16 cellular contexts compared by ENCODE assay signal in genomic region chr12:55850893-55851292, GRCh38. TPM values are rescaled to one million over a fixed set of nuclear protein-coding genes. Genes with fewer than 3 reads are reported as not detected.
DNase-seq lines count a peak whose midpoint lies in the region; ATAC-seq, FAIRE-seq and TF ChIP-seq lines count a peak whose summit lies in the region.
"Had no signal": no experiment of that assay in that cellular context is flagged by ENCODE, and none has a peak within 500 bp of the region (broad histone marks: within the 10 kb centered on the region; RNA-seq: fewer than 3 reads in every experiment).

No MANE protein-coding gene starts in this region.

- TF ChIP-seq EP300 in H1 (IDR thresholded peaks at IDR 0.05; ENCODE audit: borderline replicate concordance in 1 of 2, low read depth in 2 of 2, low read length in 2 of 2), result no peak

- no peaks in the 10 kb centered on the region for H4K20me1 ChIP-seq in H1 (replicated peaks in 1 of 2; ENCODE audit: control insufficient read depth in 1 of 2, insufficient read depth in 2 of 2, low read length in 2 of 2)
- H4K20me1 ChIP-seq in osteoblast (ENCODE audit: insufficient read depth, low read length), result no peaks in the 10 kb centered on the region

- H3K27ac ChIP-seq in SK-N-MC (no peak overlapping the region), H1 (ENCODE audit: low read depth, low read length) (no peak overlapping the region), osteoblast (ENCODE audit: low read depth, low read length) (no peak overlapping the region)
- H3K27ac ChIP-seq in CD8-positive, alpha-beta memory T cell (ENCODE audit: low read depth, low read length), result no peak overlapping the region
- H3K27ac ChIP-seq: KMS-11 had no signal

- H3K79me2 ChIP-seq in H1 (ENCODE audit: control insufficient read depth in 1 of 2, insufficient read depth in 2 of 2, low read length in 2 of 2) (no peaks in the 10 kb centered on the region), osteoblast (ENCODE audit: insufficient read depth, low read length) (no peaks in the 10 kb centered on the region)

- 89% methylated on average over 3 of the region's 3 CpGs; no CpG with 5 or more reads in 1 of the 2 experiments for WGBS in H1 (ENCODE audit: extremely low coverage in 1 of 2, insufficient coverage in 1 of 2, insufficient read length in 1 of 2, insufficient replicate concordance in 2 of 2, low coverage in 1 of 2, low lambda C conversion rate in 2 of 2, missing lambda C conversion rate in 1 of 2), 2 experiments

- H3K36me3 ChIP-seq in SK-N-MC (ENCODE audit: insufficient read depth, low read length), result no peaks in the 10 kb centered on the region
- H3K36me3 ChIP-seq in H1 (ENCODE audit: control insufficient read depth in 2 of 4, insufficient read depth in 4 of 4, low read length in 3 of 4), result no peaks in the 10 kb centered on the region
- H3K36me3 ChIP-seq in osteoblast (ENCODE audit: insufficient read depth, low read length), result no peaks in the 10 kb centered on the region
- H3K36me3 ChIP-seq in CD8-positive, alpha-beta memory T cell (ENCODE audit: insufficient read depth, low read length), result no peaks in the 10 kb centered on the region

- H3K56ac ChIP-seq in H1 (replicated peaks; ENCODE audit: insufficient read length, low read depth, low read length), result no peak overlapping the region

- TF ChIP-seq RAD21 in H1 (IDR thresholded peaks at IDR 0.05 in 1 of 2, conservative IDR thresholded peaks at IDR 0.05 in 1 of 2; ENCODE audit: low read depth in 2 of 2, low read length in 2 of 2), result no peak

- no peak overlapping the region for H3K4me2 ChIP-seq in H1 (ENCODE audit: insufficient read depth in 1 of 2, low read depth in 2 of 2, low read length in 2 of 2)
- H3K4me2 ChIP-seq in osteoblast (ENCODE audit: insufficient read depth, low read length), result no peak overlapping the region
- H3K4me2 ChIP-seq: KMS-11 had no signal

- no peak overlapping the region for H2BK120ac ChIP-seq in H1 (replicated peaks; ENCODE audit: low read depth, low read length)

- TF ChIP-seq POLR2A in H1 (IDR thresholded peaks at IDR 0.05; ENCODE audit: control extremely low read depth in 1 of 2, low read depth in 2 of 2, low read length in 2 of 2), result no peak

- no peak overlapping the region for H2BK12ac ChIP-seq in H1 (ENCODE audit: low read depth, low read length)

- no peak overlapping the region for H2BK5ac ChIP-seq in H1 (ENCODE audit: low read depth, low read length)

- H3K4me3 ChIP-seq in SK-N-MC (0 out of 2 replicates have a peak overlapping the region, but pooled peaks have one; percentile 15), H1 (ENCODE audit: extremely low read depth in 1 of 4, insufficient read depth in 2 of 4, low read depth in 3 of 4, low read length in 4 of 4) (no peak overlapping the region), osteoblast (ENCODE audit: insufficient read depth, low read length) (no peak overlapping the region)
- no peak overlapping the region for H3K4me3 ChIP-seq in CD8-positive, alpha-beta memory T cell (ENCODE audit: low read length)

- H3K27me3 Mint-ChIP-seq in CD8-positive, alpha-beta memory T cell, result peaks cover 8 to 26% of the 10 kb centered on the region in 2 donors

- no peak for FAIRE-seq in H1 (lab: Jason Lieb, UNC)

- H3K4me1 ChIP-seq in H1 (replicated peaks in 1 of 4; ENCODE audit: control insufficient read depth in 3 of 4, insufficient read depth in 4 of 4, low read length in 3 of 4) (no peaks in the 10 kb centered on the region; a peak in 1 of 7 replicates), osteoblast (ENCODE audit: insufficient read depth, low read length) (peaks cover 43% of the 10 kb centered on the region)
- H3K4me1 ChIP-seq in CD8-positive, alpha-beta memory T cell (ENCODE audit: insufficient read depth, low read length), result no peaks in the 10 kb centered on the region

- CTCF ChIA-PET in H1 (lab: Charles Lee; ENCODE audit: partially characterized antibody), result interaction anchor here (0.5 kb wide), 1 partner anchor 21 kb away, joined by 3 read pairs; the partner anchor contains the start of gene DNAJC14
- CTCF ChIA-PET in CD8-positive, alpha-beta memory T cell (lab: Charles Lee), result no interaction called here

- H3K9me3 Mint-ChIP-seq in CD8-positive, alpha-beta memory T cell, result no peaks in the 10 kb centered on the region
- H3K9me3 Mint-ChIP-seq: activated naive CD4-positive, alpha-beta T cell treated with anti-CD3 and anti-CD28 coated beads, Interleukin-2, amount 10 ng/mL, durations not matched to agents 7 days and 5 days; T-helper 2 cell treated with Interferon-gamma antibody and Interleukin-4, amounts not matched to agents 5 μg/mL and 100 μg/mL, for 36 hours had no signal

- no peaks in the 10 kb centered on the region for H3K36me3 Mint-ChIP-seq in CD8-positive, alpha-beta memory T cell
- H3K36me3 Mint-ChIP-seq: activated naive CD4-positive, alpha-beta T cell treated with anti-CD3 and anti-CD28 coated beads, Interleukin-2, amount 10 ng/mL, durations not matched to agents 7 days and 5 days had no signal

- H3K9ac ChIP-seq in SK-N-MC (ENCODE audit: insufficient read length), result no peak overlapping the region
- no peak overlapping the region for H3K9ac ChIP-seq in H1 (replicated peaks in 1 of 4; ENCODE audit: extremely low read depth in 1 of 4, low read depth in 3 of 4, low read length in 3 of 4)
- H3K9ac ChIP-seq: KMS-11 had no signal

- POLR2A ChIA-PET in H1 (lab: Charles Lee; ENCODE audit: partially characterized antibody), result interaction anchor here (0.6 to 0.7 kb wide), 2 partner anchors 22 to 114 kb away, joined by 3 read pairs; no protein-coding TSS in a partner anchor
- POLR2A ChIA-PET in CD8-positive, alpha-beta memory T cell (lab: Charles Lee), result no interaction called here

- no peak overlapping the region for H3K23ac ChIP-seq in H1 (ENCODE audit: insufficient read length)

- no peak overlapping the region for H4K8ac ChIP-seq in H1 (ENCODE audit: extremely low read depth, insufficient read depth, low read length)

- no peak overlapping the region for H4K5ac ChIP-seq in H1 (ENCODE audit: insufficient read length, low read depth, low read length)

- DNase-seq in SK-N-MC (ENCODE audit: low read depth, low spot score), result no peak
- no peak for DNase-seq in H1 (ENCODE audit: low read depth in 1 of 2, low spot score in 2 of 2)
- no peak for DNase-seq in osteoblast (ENCODE audit: insufficient read length, low spot score, missing footprints)
- DNase-seq in CD8-positive, alpha-beta memory T cell, result no peak
- no peak for DNase-seq in stimulated activated CD4-positive, alpha-beta T cell treated with anti-CD3 and anti-CD28 coated beads, Interleukin-15, amount 100 ng/mL, for 24 hours
- DNase-seq: activated CD8-positive, alpha-beta memory T cell treated with anti-CD3 and anti-CD28 coated beads, Interleukin-2, amount 50 U/mL, for 4 hours; activated naive CD4-positive, alpha-beta T cell treated with anti-CD3 and anti-CD28 coated beads, Interleukin-2, amount 10 ng/mL, durations not matched to agents 7 days and 5 days; central memory CD4-positive, alpha-beta T cell; NCI-H1105 treated with DMSO at 0.1 percent for 48 hours; NCI-H2227 treated with DMSO at 0.1 percent for 48 hours; occipital lobe; SIG-M5; stimulated activated naive CD4-positive, alpha-beta T cell treated with Interleukin-2 at 50 U/mL for 16 hours had no signal

- H3K27ac Mint-ChIP-seq in CD8-positive, alpha-beta memory T cell, result no peak overlapping the region
- H3K27ac Mint-ChIP-seq: activated naive CD4-positive, alpha-beta T cell treated with anti-CD3 and anti-CD28 coated beads, Interleukin-2, amount 10 ng/mL, durations not matched to agents 7 days and 5 days; T-helper 2 cell treated with Interferon-gamma antibody and Interleukin-4, amounts not matched to agents 5 μg/mL and 100 μg/mL, for 36 hours had no signal

- no peak overlapping the region for H3K4ac ChIP-seq in H1 (replicated peaks; ENCODE audit: insufficient read length, low read depth, low read length)

- ATAC-seq in GM18498 (IDR thresholded peaks at IDR 0.05; ENCODE audit: unreplicated experiment), result no peak

- peak overlapping the region; percentile 2; the same call in 1 of the 2 replicates for H2AFZ ChIP-seq in H1 (ENCODE audit: low read length)
- H2AFZ ChIP-seq in osteoblast (ENCODE audit: low read length), result peak overlapping the region; percentile 33

- no peaks in the 10 kb centered on the region for H3K9me3 ChIP-seq in SK-N-MC (ENCODE audit: low read depth, low read length)
- no peaks in the 10 kb centered on the region for H3K9me3 ChIP-seq in H1 (ENCODE audit: insufficient read depth in 2 of 2, low read depth in 1 of 2, low read length in 1 of 2)
- no peaks in the 10 kb centered on the region for H3K9me3 ChIP-seq in osteoblast (ENCODE audit: low read depth, low read length)
- no peaks in the 10 kb centered on the region for H3K9me3 ChIP-seq in CD8-positive, alpha-beta memory T cell (ENCODE audit: low read length)

- H3K79me1 ChIP-seq in H1 (ENCODE audit: low read depth, low read length), result no peaks in the 10 kb centered on the region

- TF ChIP-seq CTCF in H1 (IDR thresholded peaks at IDR 0.05; ENCODE audit: control extremely low read depth in 1 of 3, insufficient read depth in 1 of 3, low read depth in 1 of 3, low read length in 3 of 3), result no peak
- no peak for TF ChIP-seq CTCF in osteoblast (IDR thresholded peaks at IDR 0.05; ENCODE audit: extremely low read depth, low read depth, low read length)

- no peak overlapping the region for H4K91ac ChIP-seq in H1 (replicated peaks; ENCODE audit: insufficient read length, low read length)

- no peaks in the 10 kb centered on the region for H3K23me2 ChIP-seq in H1 (ENCODE audit: low read depth, low read length)

- no peaks in the 10 kb centered on the region for H3K4me1 Mint-ChIP-seq in CD8-positive, alpha-beta memory T cell

- H2AK5ac ChIP-seq in H1 (ENCODE audit: low read depth, low read length), result no peak overlapping the region

- no peak overlapping the region for H2BK15ac ChIP-seq in H1 (ENCODE audit: low read length)

- no peak overlapping the region for H3K18ac ChIP-seq in H1 (ENCODE audit: extremely low read depth, low read length)

- no peak overlapping the region for H3K4me3 Mint-ChIP-seq in CD8-positive, alpha-beta memory T cell
- H3K4me3 Mint-ChIP-seq: activated naive CD4-positive, alpha-beta T cell treated with anti-CD3 and anti-CD28 coated beads, Interleukin-2, amount 10 ng/mL, durations not matched to agents 7 days and 5 days; T-helper 2 cell treated with Interferon-gamma antibody and Interleukin-4, amounts not matched to agents 5 μg/mL and 100 μg/mL, for 36 hours had no signal

- H3K14ac ChIP-seq in H1 (ENCODE audit: insufficient read length), result no peak overlapping the region

- H3K27me3 ChIP-seq in H1 (replicated peaks in 1 of 4; ENCODE audit: control insufficient read depth in 3 of 4, extremely low read depth in 1 of 4, insufficient read depth in 3 of 4, low read length in 3 of 4), result no peaks in the 10 kb centered on the region
- no peaks in the 10 kb centered on the region for H3K27me3 ChIP-seq in osteoblast (ENCODE audit: insufficient read depth, low read length)
- no peaks in the 10 kb centered on the region for H3K27me3 ChIP-seq in CD8-positive, alpha-beta memory T cell (ENCODE audit: insufficient read depth, low read length, poor library complexity, severe bottlenecking)

- no peak overlapping the region for H2BK20ac ChIP-seq in H1 (ENCODE audit: low read length)

RNA-seq across cellular contexts. Expression of gene MMP19, which starts 8.2 kb away (rescaled TPM):
- total RNA-seq in H1 (2021; fragmentation: NEBNext Ultra II Directional; extraction: Animal tissue kit (Norgen Biotek cat#: 25700)), result 2.6 and 2.7 TPM in 2 replicates
- polyA plus RNA-seq in H1 (2011; rRNA removed), result 2.8 and 3.3 TPM in 2 replicates
- 3.1 TPM for polyA plus RNA-seq in H1 (2011; cell fraction: cytosol; rRNA removed)
- 7.1 TPM for polyA plus RNA-seq in H1 (2011; cell fraction: nucleus; rRNA removed)
- 2.7 to 3.2 TPM (median 2.9 TPM) in 4 replicates for polyA plus RNA-seq in H1 (2012, experiment 1 of 2)
- 2.0 TPM for polyA plus RNA-seq in H1 (2012, experiment 2 of 2)
- 2.3 TPM for polyA plus RNA-seq in H1 (2013, experiment 1 of 2)
- 2.1 TPM for polyA plus RNA-seq in H1 (2013, experiment 2 of 2)
- polyA minus RNA-seq in H1 (2011; rRNA and poly(A)+ RNA removed), result 1.5 and 1.6 TPM in 2 replicates
- 2.5 TPM for polyA minus RNA-seq in H1 (2011; cell fraction: cytosol; rRNA and poly(A)+ RNA removed)
- polyA minus RNA-seq in H1 (2011; cell fraction: nucleus; rRNA and poly(A)+ RNA removed), result 3.5 TPM
- total RNA-seq in osteoblast, result 13.0 and 14.7 TPM in 2 replicates
- 1 to 10 TPM in 1 of 2 experiments, under 1 TPM in 1; 0.29 to 1.0 TPM for total RNA-seq in CD8-positive, alpha-beta memory T cell
- polyA plus RNA-seq in CD8-positive, alpha-beta memory T cell, result not detected
- total RNA-seq: occipital lobe had no signal

RNA-seq across cellular contexts. Expression of gene DNAJC14, which starts 21.5 kb away (rescaled TPM):
- 32.3 and 34.3 TPM in 2 replicates for total RNA-seq in H1 (2021; fragmentation: NEBNext Ultra II Directional; extraction: Animal tissue kit (Norgen Biotek cat#: 25700))
- polyA plus RNA-seq in H1 (2011; rRNA removed), result 14.7 and 18.5 TPM in 2 replicates
- polyA plus RNA-seq in H1 (2011; cell fraction: cytosol; rRNA removed), result 13.0 TPM
- polyA plus RNA-seq in H1 (2011; cell fraction: nucleus; rRNA removed), result 11.6 TPM
- polyA plus RNA-seq in H1 (2012, experiment 1 of 2), result 25.1 to 28.7 TPM (median 26.4 TPM) in 4 replicates
- polyA plus RNA-seq in H1 (2012, experiment 2 of 2), result 14.0 TPM
- 18.1 TPM for polyA plus RNA-seq in H1 (2013, experiment 1 of 2)
- polyA plus RNA-seq in H1 (2013, experiment 2 of 2), result 22.4 TPM
- polyA minus RNA-seq in H1 (2011; rRNA and poly(A)+ RNA removed), result 9.6 and 13.2 TPM in 2 replicates
- polyA minus RNA-seq in H1 (2011; cell fraction: cytosol; rRNA and poly(A)+ RNA removed), result 7.6 TPM
- polyA minus RNA-seq in H1 (2011; cell fraction: nucleus; rRNA and poly(A)+ RNA removed), result 9.3 TPM
- total RNA-seq in osteoblast, result 40.1 and 41.6 TPM in 2 replicates
- total RNA-seq in CD8-positive, alpha-beta memory T cell, result 10 to 100 TPM; 39.1 to 40.8 TPM
- 40.2 TPM for polyA plus RNA-seq in CD8-positive, alpha-beta memory T cell

RNA-seq across cellular contexts. Expression of gene ORMDL2, which starts 33.1 kb away (rescaled TPM):
- 34.1 and 39.0 TPM in 2 replicates for total RNA-seq in H1 (2021; fragmentation: NEBNext Ultra II Directional; extraction: Animal tissue kit (Norgen Biotek cat#: 25700))
- polyA plus RNA-seq in H1 (2011; rRNA removed), result 50.4 and 65.6 TPM in 2 replicates
- 26.9 TPM for polyA plus RNA-seq in H1 (2011; cell fraction: cytosol; rRNA removed)
- 33.3 TPM for polyA plus RNA-seq in H1 (2011; cell fraction: nucleus; rRNA removed)
- 53.7 to 58.3 TPM (median 56.2 TPM) in 4 replicates for polyA plus RNA-seq in H1 (2012, experiment 1 of 2)
- polyA plus RNA-seq in H1 (2012, experiment 2 of 2), result 31.6 TPM
- polyA plus RNA-seq in H1 (2013, experiment 1 of 2), result 77.7 TPM
- polyA plus RNA-seq in H1 (2013, experiment 2 of 2), result 93.6 TPM
- polyA minus RNA-seq in H1 (2011; rRNA and poly(A)+ RNA removed), result 60.5 and 75.9 TPM in 2 replicates
- polyA minus RNA-seq in H1 (2011; cell fraction: cytosol; rRNA and poly(A)+ RNA removed), result 23.1 TPM
- polyA minus RNA-seq in H1 (2011; cell fraction: nucleus; rRNA and poly(A)+ RNA removed), result 42.2 TPM
- total RNA-seq in osteoblast, result 9.4 and 10.1 TPM in 2 replicates
- 10 to 100 TPM; 49.0 to 49.7 TPM for total RNA-seq in CD8-positive, alpha-beta memory T cell
- polyA plus RNA-seq in CD8-positive, alpha-beta memory T cell, result 110 TPM

RNA-seq across cellular contexts. Expression of gene SARNP, which starts 33.4 kb away (rescaled TPM):
- total RNA-seq in H1 (2021; fragmentation: NEBNext Ultra II Directional; extraction: Animal tissue kit (Norgen Biotek cat#: 25700)), result 114 and 117 TPM in 2 replicates
- polyA plus RNA-seq in H1 (2011; rRNA removed), result 140 and 226 TPM in 2 replicates
- 160 TPM for polyA plus RNA-seq in H1 (2011; cell fraction: cytosol; rRNA removed)
- polyA plus RNA-seq in H1 (2011; cell fraction: nucleus; rRNA removed), result 50.3 TPM
- 129 to 246 TPM (median 145 TPM) in 4 replicates for polyA plus RNA-seq in H1 (2012, experiment 1 of 2)
- 27.3 TPM for polyA plus RNA-seq in H1 (2012, experiment 2 of 2)
- 185 TPM for polyA plus RNA-seq in H1 (2013, experiment 1 of 2)
- polyA plus RNA-seq in H1 (2013, experiment 2 of 2), result 206 TPM
- 25.1 and 38.6 TPM in 2 replicates for polyA minus RNA-seq in H1 (2011; rRNA and poly(A)+ RNA removed)
- 16.7 TPM for polyA minus RNA-seq in H1 (2011; cell fraction: cytosol; rRNA and poly(A)+ RNA removed)
- 25.4 TPM for polyA minus RNA-seq in H1 (2011; cell fraction: nucleus; rRNA and poly(A)+ RNA removed)
- total RNA-seq in osteoblast, result 53.6 and 56.6 TPM in 2 replicates
- total RNA-seq in CD8-positive, alpha-beta memory T cell, result 100 to 1,000 TPM in 1 of 2 experiments, 10 to 100 TPM in 1; 89.7 to 103 TPM
- polyA plus RNA-seq in CD8-positive, alpha-beta memory T cell, result 109 TPM
